Comparison of ENCODE assay signal across 9 cellular contexts in genomic region chr1:93758842-93759515, GRCh38.
DNase-seq lines count a peak whose midpoint lies in the region.
"Had no signal": no experiment of that assay in that cellular context is flagged by ENCODE, and none has a peak within 500 bp of the region (broad histone marks: within the 10 kb centered on the region; RNA-seq: fewer than 3 reads in every experiment).

No MANE protein-coding gene starts in this region.

- peaks cover 45% of the 10 kb centered on the region for H3K4me1 Mint-ChIP-seq in T-helper 2 cell treated with Interferon-gamma antibody and Interleukin-4, amounts not matched to agents 5 μg/mL and 100 μg/mL, for 36 hours (ENCODE audit: low read depth)
- peaks cover 20% of the 10 kb centered on the region for H3K4me1 Mint-ChIP-seq in stimulated activated naive CD8-positive, alpha-beta T cell treated with anti-CD3 and anti-CD28 coated beads, Interleukin-15, Interleukin-2, amounts not matched to agents 100 ng/mL and 50 ng/mL, for 24 hours (ENCODE audit: low read depth)

- peak overlapping the region; percentile 85 for H3K27ac Mint-ChIP-seq in T-helper 2 cell treated with Interferon-gamma antibody and Interleukin-4, amounts not matched to agents 5 μg/mL and 100 μg/mL, for 36 hours
- peak overlapping the region; percentile 76 for H3K27ac Mint-ChIP-seq in stimulated activated naive CD8-positive, alpha-beta T cell treated with anti-CD3 and anti-CD28 coated beads, Interleukin-15, Interleukin-2, amounts not matched to agents 100 ng/mL and 50 ng/mL, for 24 hours

- no peaks in the 10 kb centered on the region for H3K27me3 Mint-ChIP-seq in T-helper 2 cell treated with Interferon-gamma antibody and Interleukin-4, amounts not matched to agents 5 μg/mL and 100 μg/mL, for 36 hours (ENCODE audit: low read depth)
- H3K27me3 Mint-ChIP-seq in stimulated activated naive CD8-positive, alpha-beta T cell treated with anti-CD3 and anti-CD28 coated beads, Interleukin-15, Interleukin-2, amounts not matched to agents 100 ng/mL and 50 ng/mL, for 24 hours: no peaks in the 10 kb centered on the region

- DNase-seq in activated CD8-positive, alpha-beta memory T cell treated with anti-CD3 and anti-CD28 coated beads, Interleukin-2, amount 50 U/mL, for 48 hours: peak; percentile 51
- no peak for DNase-seq in activated CD8-positive, alpha-beta memory T cell treated with anti-CD3 and anti-CD28 coated beads, Interleukin-2, amount 50 U/mL, for 4 hours
- peak; percentile 62 for DNase-seq in T-helper 2 cell treated with Interferon-gamma antibody and Interleukin-4, amounts not matched to agents 5 μg/mL and 100 μg/mL, for 36 hours (ENCODE audit: low spot score)
- DNase-seq in fibroblast of the conjunctiva (ENCODE audit: low read depth): peak; percentile 58
- no peak for DNase-seq in SHP77 treated with DMSO at 0.1 percent for 48 hours (lab: John Stamatoyannopoulos, UW)
- no peak for DNase-seq in ACHN
- no peak for DNase-seq in AML-193 (lab: John Stamatoyannopoulos, UW)
- DNase-seq: NCI-H2081 had no signal

- H3K36me3 Mint-ChIP-seq in T-helper 2 cell treated with Interferon-gamma antibody and Interleukin-4, amounts not matched to agents 5 μg/mL and 100 μg/mL, for 36 hours (ENCODE audit: low read depth): peaks cover 2% of the 10 kb centered on the region
- H3K36me3 Mint-ChIP-seq in stimulated activated naive CD8-positive, alpha-beta T cell treated with anti-CD3 and anti-CD28 coated beads, Interleukin-15, Interleukin-2, amounts not matched to agents 100 ng/mL and 50 ng/mL, for 24 hours (ENCODE audit: low read depth): no peaks in the 10 kb centered on the region

- H3K9me3 Mint-ChIP-seq in T-helper 2 cell treated with Interferon-gamma antibody and Interleukin-4, amounts not matched to agents 5 μg/mL and 100 μg/mL, for 36 hours: no peaks in the 10 kb centered on the region
- no peaks in the 10 kb centered on the region for H3K9me3 Mint-ChIP-seq in stimulated activated naive CD8-positive, alpha-beta T cell treated with anti-CD3 and anti-CD28 coated beads, Interleukin-15, Interleukin-2, amounts not matched to agents 100 ng/mL and 50 ng/mL, for 24 hours

- in situ Hi-C loops in ACHN (cut with HindIII; ENCODE audit: low pct_ligation_motif_present, low pct_unique_long_range_greater_than_20kb, low sequenced_read_pairs): no loop called here

- H3K4me3 Mint-ChIP-seq in T-helper 2 cell treated with Interferon-gamma antibody and Interleukin-4, amounts not matched to agents 5 μg/mL and 100 μg/mL, for 36 hours: peak overlapping the region; percentile 47
- H3K4me3 Mint-ChIP-seq in stimulated activated naive CD8-positive, alpha-beta T cell treated with anti-CD3 and anti-CD28 coated beads, Interleukin-15, Interleukin-2, amounts not matched to agents 100 ng/mL and 50 ng/mL, for 24 hours: no peak overlapping the region

Comparison
In these comparisons a context has a peak if more than half of its experiments do, and no peak if none do; other contexts are left out.
1. DNase-seq: peak in activated CD8-positive, alpha-beta memory T cell treated with anti-CD3 and anti-CD28 coated beads, Interleukin-2, amount 50 U/mL, for 48 hours (single experiment), T-helper 2 cell treated with Interferon-gamma antibody and Interleukin-4, amounts not matched to agents 5 μg/mL and 100 μg/mL, for 36 hours (single experiment) and fibroblast of the conjunctiva (single experiment); none in activated CD8-positive, alpha-beta memory T cell treated with anti-CD3 and anti-CD28 coated beads, Interleukin-2, amount 50 U/mL, for 4 hours (single experiment), SHP77 treated with DMSO at 0.1 percent for 48 hours (single experiment), ACHN (single experiment) and AML-193 (0 of 2).